ENCODE assay signal across 1 cellular context in genomic region chr3:133663569-133664313, GRCh38.
TF ChIP-seq lines count a peak whose summit lies in the region.

No MANE protein-coding gene starts in this region.

TF ChIP-seq in GM23338, 12 proteins besides CTCF, POLR2A, EP300 and RAD21 (continued from another document):
- TF ChIP-seq ZNF462 (CRISPR knock-in tag; IDR thresholded peaks at IDR 0.05) (no peak), ZNF114 (CRISPR knock-in tag; IDR thresholded peaks at IDR 0.05) (no peak), CREB1 (CRISPR knock-in tag; IDR thresholded peaks at IDR 0.05; ENCODE audit: low read depth) (no peak), REST (IDR thresholded peaks at IDR 0.05; ENCODE audit: unreplicated experiment) (no peak), ETS1 (IDR thresholded peaks at IDR 0.05) (no peak), EZH2 (IDR thresholded peaks at IDR 0.05; ENCODE audit: low read depth, unreplicated experiment) (no peak)
TF ChIP-seq in GM23338: peak in this region for 0.
